ENCODE assay signal across 8 cellular contexts in genomic region chr11:87097582-87097981, GRCh38. TPM values are rescaled to one million over a fixed set of nuclear protein-coding genes. Genes with fewer than 3 reads are reported as not detected.
A peak's percentile ranks its signal among the peaks of the same experiment; 100 is the strongest.
DNase-seq lines count a peak whose midpoint lies in the region; ATAC-seq and TF ChIP-seq lines count a peak whose summit lies in the region.

No MANE protein-coding gene starts in this region.

- ATAC-seq in HG02884 (IDR thresholded peaks at IDR 0.05; ENCODE audit: unreplicated experiment) (peak; percentile 80), Right ventricle myocardium superior (ENCODE audit: poor library complexity) (peak; percentile 92), HG03460 (IDR thresholded peaks at IDR 0.05; ENCODE audit: unreplicated experiment) (no peak)

- intact Hi-C loops in Right ventricle myocardium superior (cut with DNase I) = no loop called here

- in situ Hi-C loops in GM13977 (cut with MboI; ENCODE audit: low pct_unique_long_range_greater_than_20kb, low sequenced_read_pairs, unreplicated experiment) = no loop called here

- peak; percentile 53 for TF ChIP-seq CTCF in GM13977 (IDR thresholded peaks at IDR 0.05; ENCODE audit: extremely low read depth, insufficient read depth, missing control alignments)
- peak; percentile 84 for TF ChIP-seq CTCF in retinal pigment epithelial cell (conservative IDR thresholded peaks at IDR 0.05; ENCODE audit: low read depth, low read length)

- no peak overlapping the region for H3K4me3 ChIP-seq in retinal pigment epithelial cell (ENCODE audit: low read length)

- DNase-seq in Ammon's horn (ENCODE audit: low spot score) (peak; percentile 8), GM13977 (ENCODE audit: low spot score) (peak; percentile 37), NCI-H2227 treated with DMSO at 0.1 percent for 48 hours (lab: John Stamatoyannopoulos, UW) (peak; percentile 7), activated T-cell treated with anti-CD3 and anti-CD28 coated beads for 48 hours (ENCODE audit: low read depth) (peak; percentile 9), Right ventricle myocardium superior (no peak), retinal pigment epithelial cell (ENCODE audit: low read depth) (no peak)

RNA-seq across cellular contexts. Expression of gene TMEM135, which starts 59.8 kb away (rescaled TPM):
- 17.2 TPM for total RNA-seq in Right ventricle myocardium superior

Comparison
In these comparisons a context has a peak if more than half of its experiments do, and no peak if none do; other contexts are left out.
1. DNase-seq: peak in Ammon's horn (single experiment), GM13977 (single experiment), NCI-H2227 treated with DMSO at 0.1 percent for 48 hours (single experiment) and activated T-cell treated with anti-CD3 and anti-CD28 coated beads for 48 hours (single experiment); none in Right ventricle myocardium superior (single experiment) and retinal pigment epithelial cell (single experiment).